17 cellular contexts compared by ENCODE assay signal in the genomic region with DNA sequence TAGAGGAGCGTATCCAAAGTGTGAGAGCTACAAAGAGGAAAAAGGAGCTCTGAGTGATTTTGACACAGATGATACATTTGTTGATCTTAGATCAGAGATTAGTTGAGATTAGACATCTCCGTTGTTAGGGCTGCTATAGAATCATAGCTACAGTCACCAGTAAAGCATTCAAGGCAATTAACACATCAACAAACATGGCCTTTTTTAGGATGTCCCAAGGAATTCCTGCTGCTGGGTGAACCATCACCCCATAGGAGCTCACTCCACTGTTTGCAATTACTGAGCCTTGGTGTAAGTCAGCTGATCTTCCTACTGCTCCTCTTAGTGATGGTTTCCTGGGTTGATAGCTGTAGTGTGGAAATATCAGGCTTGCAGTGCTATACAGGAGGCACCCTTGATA. TPM values are rescaled to one million over a fixed set of nuclear protein-coding genes. Genes with fewer than 3 reads are reported as not detected.
DNase-seq lines count a peak whose midpoint lies in the region; TF ChIP-seq lines count a peak whose summit lies in the region.
"Had no signal": no experiment of that assay in that cellular context is flagged by ENCODE, and none has a peak within 500 bp of the region (broad histone marks: within the 10 kb centered on the region; RNA-seq: fewer than 3 reads in every experiment).

No MANE protein-coding gene starts in this region.

- DNase-seq in AG10803 (ENCODE audit: low read depth): peak; percentile 77
- DNase-seq in iPS-NIHi7 (ENCODE audit: extremely low spot score): peak; percentile 38
- DNase-seq in dorsolateral prefrontal cortex: no peak
- DNase-seq in HK-2 (ENCODE audit: unreplicated experiment): no peak
- no peak for DNase-seq in NCI-H1092 (lab: John Stamatoyannopoulos, UW)
- DNase-seq in Ammon's horn (ENCODE audit: low spot score): no peak
- DNase-seq: activated gamma-delta T cell; CD4-positive, CD25-positive, alpha-beta regulatory T cell; left ventricle myocardium superior; NK-92 treated with Interleukin-12 subunit alpha and Interleukin-12 subunit beta, amount 100 ng/mL, for 24 hours; stimulated activated CD4-positive, alpha-beta T cell treated with anti-CD3 and anti-CD28 coated beads, Interleukin-2, amount 100 ng/mL, for 24 hours had no signal

- CTCF ChIA-PET in HEK293 (lab: Yijun Ruan, JAX): interaction anchor here (0.6 to 1.4 kb wide), 3 partner anchors 263 to 544 kb away, joined by 3 read pairs; no protein-coding TSS in a partner anchor

- H3K9me3 ChIP-seq in HEK293 (ENCODE audit: control insufficient read depth, insufficient read depth, low read depth, low read length): no peaks in the 10 kb centered on the region
- H3K9me3 ChIP-seq: tibial nerve had no signal

- H3K27ac ChIP-seq in HEK293 (ENCODE audit: extremely low read depth, low read depth, low read length) (no peak overlapping the region), angular gyrus (ENCODE audit: low read depth, low read length) (peak overlapping the region; percentile 25), dorsolateral prefrontal cortex (peak overlapping the region in 10 of 59 donors; percentile 6 to 50 (median 28))
- H3K27ac ChIP-seq: HL-60, tibial nerve had no signal

- intact Hi-C loops in dorsolateral prefrontal cortex (cut with DNase I): loop anchor here in 1 of 2 donors (10.0 kb wide), 1 partner anchor 91 kb away; no protein-coding TSS in a partner anchor

- H3K36me3 ChIP-seq in HEK293 (ENCODE audit: control insufficient read depth in 2 of 2, insufficient read depth in 1 of 2, low read length in 2 of 2): no peaks in the 10 kb centered on the region
- H3K36me3 ChIP-seq: tibial nerve had no signal

- TF ChIP-seq CTCF in AG10803 (conservative IDR thresholded peaks at IDR 0.05; ENCODE audit: low read length) (no peak), HEK293 (tag by site-specific recombination; IDR thresholded peaks at IDR 0.05) (no peak), dorsolateral prefrontal cortex (IDR thresholded peaks at IDR 0.05 in 54 of 56, conservative IDR thresholded peaks at IDR 0.05 in 2 of 56; ENCODE audit: low read depth in 1 of 56, partially characterized antibody in 56 of 56) (no peak)

- H3K4me1 ChIP-seq in HEK293 (ENCODE audit: control insufficient read depth, insufficient read depth, low read length): no peaks in the 10 kb centered on the region
- H3K4me1 ChIP-seq: tibial nerve had no signal

- POLR2A ChIA-PET in HEK293 (lab: Yijun Ruan, JAX): interaction anchor here (0.7 to 1.2 kb wide), 2 partner anchors 14 to 22 kb away, joined by 3 to 4 read pairs; a partner anchor contains a TSS

- no peaks in the 10 kb centered on the region for H3K27me3 ChIP-seq in dorsolateral prefrontal cortex
- H3K27me3 ChIP-seq: tibial nerve had no signal

- H3K4me3 ChIP-seq in AG10803 (ENCODE audit: low read length) (no peak overlapping the region), HEK293 (ENCODE audit: low read depth, low read length) (no peak overlapping the region), dorsolateral prefrontal cortex (no peak overlapping the region)
- H3K4me3 ChIP-seq: tibial nerve had no signal

TF ChIP-seq in HEK293, 187 proteins besides CTCF, POLR2A, EP300 and RAD21:
- TF ChIP-seq ZEB2 (tag by site-specific recombination; IDR thresholded peaks at IDR 0.05) (0 out of 2 replicates have a peak, but pooled peaks have one; percentile 34), TRIM28 (IDR thresholded peaks at IDR 0.05; ENCODE audit: borderline replicate concordance, low read length) (peak; percentile 85; the same call in 1 of the 2 replicates), ZNF140 (tag by site-specific recombination; IDR thresholded peaks at IDR 0.05) (no peak), ZBTB48 (tag by site-specific recombination; IDR thresholded peaks at IDR 0.05) (no peak), ZIC2 (tag by site-specific recombination; IDR thresholded peaks at IDR 0.05) (peak; percentile 36; the same call in 1 of the 2 replicates)

RNA-seq across cellular contexts. Expression of a gene that starts 6.7 kb away (rescaled TPM):
- 100 to 1,000 TPM in 118 of 120 experiments, 10 to 100 TPM in 2; 87.8 to 261 (median 154) TPM for total RNA-seq in dorsolateral prefrontal cortex

RNA-seq across cellular contexts. Expression of a gene that starts 18.4 kb away (rescaled TPM):
- total RNA-seq in dorsolateral prefrontal cortex: under 1 TPM in 8 of 120 experiments, not detected in 112; 0.22 to 0.96 (median 0.56) TPM
- total RNA-seq: activated CD8-positive, alpha-beta memory T cell treated with anti-CD3 and anti-CD28 coated beads for 36 hours; left ventricle myocardium superior; natural killer cell treated with Interleukin-12 subunit alpha and Interleukin-12 subunit beta and Interleukin-15 and Interleukin-18, amount 100 ng/mL, for 72 hours; tibial nerve had no signal

RNA-seq across cellular contexts. Expression of a gene that starts 21.6 kb away (rescaled TPM):
- 10 to 100 TPM; 19.7 to 39.9 (median 26.6) TPM for total RNA-seq in dorsolateral prefrontal cortex

Comparison
In these comparisons a context has a peak if more than half of its experiments do, and no peak if none do; other contexts are left out.
1. DNase-seq: peak in AG10803 (single experiment) and iPS-NIHi7 (single experiment); none in dorsolateral prefrontal cortex (0 of 10), HK-2 (single experiment), NCI-H1092 (single experiment) and Ammon's horn (single experiment).